ENCODE assay signal across 33 cellular contexts in genomic region chr7:21469894-21470293, GRCh38. TPM values are rescaled to one million over a fixed set of nuclear protein-coding genes. Genes with fewer than 3 reads are reported as not detected.
A peak's percentile ranks its signal among the peaks of the same experiment; 100 is the strongest.
DNase-seq lines count a peak whose midpoint lies in the region; ATAC-seq, FAIRE-seq and TF ChIP-seq lines count a peak whose summit lies in the region.
"Had no signal": no experiment of that assay in that cellular context is flagged by ENCODE, and none has a peak within 500 bp of the region (broad histone marks: within the 10 kb centered on the region; RNA-seq: fewer than 3 reads in every experiment).

No MANE protein-coding gene starts in this region.

- DNase-seq in HTR-8/SVneo (ENCODE audit: insufficient read length, low spot score) (peak; percentile 5), MV-4-11 (lab: John Stamatoyannopoulos, UW) (peak; percentile 52), bronchial epithelial cell (ENCODE audit: low read depth) (peak; percentile 0), kidney tubule cell (ENCODE audit: low spot score) (peak; percentile 21), NCI-H1694 treated with DMSO at 0.1 percent for 48 hours (lab: John Stamatoyannopoulos, UW) (no peak), activated gamma-delta T cell treated with Interleukin-2 at 50 U/mL for 16 hours (no peak), brain microvascular endothelial cell (no peak)
- DNase-seq: C1 segment of cervical spinal cord; CD4-positive, alpha-beta memory T cell; DMS 273 treated with DMSO at 0.1 percent for 48 hours; DMS79; EL; GDM1; KBM-7; MG63; NCI-H1105; NCI-H1436 treated with DMSO at 0.1 percent for 48 hours; NCI-H1930; NCI-H2107; NCI-H446; NCI-H524 treated with DMSO at 0.1 percent for 48 hours; NCI-H774; NK-92 treated with Interleukin-12 subunit alpha and Interleukin-12 subunit beta, amount 100 ng/mL, for 24 hours; SJCRH30 had no signal

- H3K27me3 ChIP-seq in bronchial epithelial cell (ENCODE audit: control insufficient read depth, insufficient read depth, low read length) (no peaks in the 10 kb centered on the region), brain microvascular endothelial cell (replicated peaks) (no peaks in the 10 kb centered on the region)
- H3K27me3 ChIP-seq: MG63, SJCRH30 had no signal

- H3K4me3 ChIP-seq in bronchial epithelial cell (ENCODE audit: low read depth, low read length) (no peak overlapping the region), brain microvascular endothelial cell (ENCODE audit: low read depth, low read length) (no peak overlapping the region)
- H3K4me3 ChIP-seq: MG63, PC-9, SJCRH30 had no signal

- ATAC-seq in HG03378 (IDR thresholded peaks at IDR 0.05; ENCODE audit: unreplicated experiment): no peak
- ATAC-seq: HCT116, HepG2, Right ventricle myocardium inferior, SK-N-SH treated with all-trans-retinoic acid at 6 μM for 48 hours had no signal

- FAIRE-seq in HTR-8/SVneo (lab: Jason Lieb, UNC) (peak; percentile 13), bronchial epithelial cell (lab: Jason Lieb, UNC) (no peak)
- FAIRE-seq: A204.1, GM12891, H1, HepG2 had no signal

- no peak overlapping the region for H3K27ac ChIP-seq in brain microvascular endothelial cell
- H3K27ac ChIP-seq: PC-9, SJCRH30 had no signal

- TF ChIP-seq CTCF in bronchial epithelial cell (IDR thresholded peaks at IDR 0.05; ENCODE audit: insufficient read depth, low read length, severe bottlenecking) (no peak), brain microvascular endothelial cell (IDR thresholded peaks at IDR 0.05; ENCODE audit: low read depth, low read length, missing control alignments) (no peak)

- in situ Hi-C loops in brain microvascular endothelial cell (cut with HindIII; ENCODE audit: low pct_ligation_motif_present, low sequenced_read_pairs): no loop called here

- H3K36me3 ChIP-seq in bronchial epithelial cell (ENCODE audit: control insufficient read depth, insufficient read depth, low read length): no peaks in the 10 kb centered on the region
- no peaks in the 10 kb centered on the region for H3K36me3 ChIP-seq in brain microvascular endothelial cell (replicated peaks)
- H3K36me3 ChIP-seq: MG63, SJCRH30 had no signal

RNA-seq across cellular contexts. Expression of gene SP4, which starts 42.0 kb away (rescaled TPM):
- 5.3 and 7.3 TPM in 2 replicates for total RNA-seq in bronchial epithelial cell

Comparison
In these comparisons a context has a peak if more than half of its experiments do, and no peak if none do; other contexts are left out.
1. DNase-seq: peak in HTR-8/SVneo (single experiment), MV-4-11 (single experiment), bronchial epithelial cell (single experiment) and kidney tubule cell (single experiment); none in NCI-H1694 treated with DMSO at 0.1 percent for 48 hours (single experiment), activated gamma-delta T cell treated with Interleukin-2 at 50 U/mL for 16 hours (single experiment) and brain microvascular endothelial cell (single experiment).